Comparison of ENCODE assay signal across 25 cellular contexts in genomic region chr10:19119191-19119590, GRCh38.
"Had no signal": no experiment of that assay in that cellular context is flagged by ENCODE, and none has a peak within 500 bp of the region (broad histone marks: within the 10 kb centered on the region; RNA-seq: fewer than 3 reads in every experiment).

No MANE protein-coding gene starts in this region.

- H3K27me3 ChIP-seq: esophagus muscularis mucosa, foreskin keratinocyte, heart left ventricle, spleen, tibial nerve had no signal

- H3K27ac Mint-ChIP-seq: activated CD4-positive, alpha-beta memory T cell treated with anti-CD3 and anti-CD28 coated beads, Interleukin-2, amount 10 ng/mL, durations not matched to agents 7 days and 5 days; activated CD4-positive, alpha-beta T cell treated with anti-CD3 and anti-CD28 coated beads, Interleukin-2, amount 10 ng/mL, durations not matched to agents 7 days and 5 days; activated naive CD4-positive, alpha-beta T cell treated with anti-CD3 and anti-CD28 coated beads, Interleukin-2, amount 10 ng/mL, durations not matched to agents 7 days and 5 days; activated T-cell treated with anti-CD3 and anti-CD28 coated beads, Interleukin-2, amount 50 U/mL, for 24 hours; dendritic cell treated with granulocyte-macrophage colony-stimulating factor and Interleukin-4, amounts not matched to agents 40 ng/mL and 50 ng/mL, for 4 days; naive thymus-derived CD4-positive, alpha-beta T cell had no signal

- DNase-seq: activated CD4-positive, alpha-beta memory T cell treated with anti-CD3 and anti-CD28 coated beads, Interleukin-2, amount 10 ng/mL, durations not matched to agents 7 days and 5 days; activated CD4-positive, alpha-beta T cell treated with anti-CD3 and anti-CD28 coated beads, Interleukin-2, amount 10 ng/mL, durations not matched to agents 7 days and 5 days; activated CD4-positive, CD25-positive, alpha-beta regulatory T cell treated with anti-CD3 and anti-CD28 coated beads, Interleukin-2, amount 50 U/mL, for 72 hours; activated CD8-positive, alpha-beta memory T cell treated with anti-CD3 and anti-CD28 coated beads, Interleukin-2, amount 50 U/mL, for 48 hours; activated gamma-delta T cell; activated naive CD4-positive, alpha-beta T cell treated with anti-CD3 and anti-CD28 coated beads, Interleukin-2, amount 10 ng/mL, durations not matched to agents 7 days and 5 days; activated T-cell treated with anti-CD3 and anti-CD28 coated beads, Interleukin-2, amount 50 U/mL, for 24 hours; amniotic stem cell; foreskin keratinocyte; heart left ventricle; hypothalamus; left cardiac atrium; mammary epithelial cell; midbrain; naive thymus-derived CD4-positive, alpha-beta T cell; occipital lobe; right cardiac atrium; spleen; stimulated activated naive CD4-positive, alpha-beta T cell; T-helper 9 cell had no signal

- H3K4me3 ChIP-seq: esophagus muscularis mucosa, heart left ventricle, spleen, tibial nerve had no signal

- H3K4me1 ChIP-seq: esophagus muscularis mucosa, foreskin keratinocyte, heart left ventricle, spleen, tibial nerve had no signal

- H3K36me3 ChIP-seq: esophagus muscularis mucosa, heart left ventricle, spleen, tibial nerve had no signal

- H3K27ac ChIP-seq: esophagus muscularis mucosa, foreskin keratinocyte, heart left ventricle, spleen, tibial nerve, VCaP had no signal

- H3K4me3 Mint-ChIP-seq: activated CD4-positive, alpha-beta memory T cell treated with anti-CD3 and anti-CD28 coated beads, Interleukin-2, amount 10 ng/mL, durations not matched to agents 7 days and 5 days; activated CD4-positive, alpha-beta T cell treated with anti-CD3 and anti-CD28 coated beads, Interleukin-2, amount 10 ng/mL, durations not matched to agents 7 days and 5 days; activated naive CD4-positive, alpha-beta T cell treated with anti-CD3 and anti-CD28 coated beads, Interleukin-2, amount 10 ng/mL, durations not matched to agents 7 days and 5 days; activated T-cell treated with anti-CD3 and anti-CD28 coated beads, Interleukin-2, amount 50 U/mL, for 24 hours; central memory CD8-positive, alpha-beta T cell; dendritic cell treated with granulocyte-macrophage colony-stimulating factor and Interleukin-4, amounts not matched to agents 40 ng/mL and 50 ng/mL, for 4 days; naive thymus-derived CD4-positive, alpha-beta T cell had no signal

- H3K36me3 Mint-ChIP-seq: activated naive CD4-positive, alpha-beta T cell treated with anti-CD3 and anti-CD28 coated beads, Interleukin-2, amount 10 ng/mL, durations not matched to agents 7 days and 5 days; naive thymus-derived CD4-positive, alpha-beta T cell had no signal

- ATAC-seq: foreskin keratinocyte; heart left ventricle; left cardiac atrium; naive thymus-derived CD4-positive, alpha-beta T cell; right cardiac atrium had no signal

- H3K4me1 Mint-ChIP-seq: activated CD4-positive, alpha-beta memory T cell treated with anti-CD3 and anti-CD28 coated beads, Interleukin-2, amount 10 ng/mL, durations not matched to agents 7 days and 5 days; activated CD4-positive, alpha-beta T cell treated with anti-CD3 and anti-CD28 coated beads, Interleukin-2, amount 10 ng/mL, durations not matched to agents 7 days and 5 days; activated naive CD4-positive, alpha-beta T cell treated with anti-CD3 and anti-CD28 coated beads, Interleukin-2, amount 10 ng/mL, durations not matched to agents 7 days and 5 days; central memory CD8-positive, alpha-beta T cell; naive thymus-derived CD4-positive, alpha-beta T cell had no signal

- H3K27me3 Mint-ChIP-seq: activated CD4-positive, alpha-beta memory T cell treated with anti-CD3 and anti-CD28 coated beads, Interleukin-2, amount 10 ng/mL, durations not matched to agents 7 days and 5 days; activated CD4-positive, alpha-beta T cell treated with anti-CD3 and anti-CD28 coated beads, Interleukin-2, amount 10 ng/mL, durations not matched to agents 7 days and 5 days; activated naive CD4-positive, alpha-beta T cell treated with anti-CD3 and anti-CD28 coated beads, Interleukin-2, amount 10 ng/mL, durations not matched to agents 7 days and 5 days; activated T-cell treated with anti-CD3 and anti-CD28 coated beads, Interleukin-2, amount 50 U/mL, for 24 hours; central memory CD8-positive, alpha-beta T cell; dendritic cell treated with granulocyte-macrophage colony-stimulating factor and Interleukin-4, amounts not matched to agents 40 ng/mL and 50 ng/mL, for 4 days; naive thymus-derived CD4-positive, alpha-beta T cell had no signal

- H3K9me3 ChIP-seq: esophagus muscularis mucosa, heart left ventricle, tibial nerve had no signal
